In genomic region chr16:68283840-68284595, GRCh38 we compare ENCODE assay signal across 8 cellular contexts. TPM values are rescaled to one million over a fixed set of nuclear protein-coding genes. Genes with fewer than 3 reads are reported as not detected.
A peak's percentile ranks its signal among the peaks of the same experiment; 100 is the strongest.
DNase-seq lines count a peak whose midpoint lies in the region; ATAC-seq, FAIRE-seq and TF ChIP-seq lines count a peak whose summit lies in the region.

No MANE protein-coding gene starts in this region.

- peaks cover 2% of the 10 kb centered on the region for H3K36me3 Mint-ChIP-seq in progenitor cell of endocrine pancreas (ENCODE audit: insufficient read depth)

- H3K27me3 ChIP-seq in HepG2 (ENCODE audit: control insufficient read depth in 1 of 2, insufficient read depth in 2 of 2, low read length in 2 of 2) (no peaks in the 10 kb centered on the region), right lobe of liver (no peaks in the 10 kb centered on the region)

- H3K4me1 ChIP-seq in HepG2 (ENCODE audit: insufficient read depth, low read length) (peaks cover 76% of the 10 kb centered on the region), right lobe of liver (peaks cover 0 to 4% (median 0%) of the 10 kb centered on the region in 4 donors), OCI-LY7 (ENCODE audit: insufficient read depth, low read length, poor library complexity, severe bottlenecking) (peaks cover 99% of the 10 kb centered on the region)

- TF ChIP-seq POLR2A in HepG2 (IDR thresholded peaks at IDR 0.05; ENCODE audit: insufficient read depth in 1 of 2, low read depth in 2 of 2, low read length in 2 of 2) (no peak), right lobe of liver (IDR thresholded peaks at IDR 0.05) (no peak)

- no peak overlapping the region for H3K9ac ChIP-seq in HepG2 (ENCODE audit: insufficient read depth, low read depth, low read length)

- POLR2A ChIA-PET in HepG2 (lab: Yijun Ruan, JAX) (interaction anchor here (0.9 to 4.3 kb wide), 7 partner anchors 8 to 47 kb away, joined by 3 to 22 read pairs (median 5); partner anchors contain the start of genes ESRP2, PRMT7, SLC7A6 and SLC7A6OS), OCI-LY7 (lab: Charles Lee) (interaction anchor here (0.6 to 2.2 kb wide), 12 partner anchors 8 to 1107 kb away, joined by 3 to 13 read pairs (median 4); partner anchors contain the start of genes PRMT7, SLC7A6 and SLC7A6OS)

- CTCF ChIA-PET in HepG2 (lab: Yijun Ruan, JAX; ENCODE audit: low intra/inter-chr PET ratio, low total read pairs) (no interaction called here), OCI-LY7 (lab: Charles Lee; ENCODE audit: unreplicated experiment) (interaction anchor here (0.6 to 2.1 kb wide), 6 partner anchors 11 to 208 kb away, joined by 3 to 10 read pairs (median 5); partner anchors contain the start of gene SLC7A6)

- H3K9me3 ChIP-seq in HepG2 (ENCODE audit: low read length) (no peaks in the 10 kb centered on the region), right lobe of liver (no peaks in the 10 kb centered on the region), OCI-LY7 (ENCODE audit: low read length) (no peaks in the 10 kb centered on the region)

- ATAC-seq in HepG2: no peak
- ATAC-seq in right lobe of liver: no peak
- ATAC-seq in left cardiac atrium: peak; percentile 30 to 58
- no peak for ATAC-seq in GM21723 (IDR thresholded peaks at IDR 0.05; ENCODE audit: unreplicated experiment)

- intact Hi-C loops in HepG2 (cut with micrococcal nuclease; ENCODE audit: unreplicated experiment): no loop called here
- intact Hi-C loops in right lobe of liver (cut with DNase I): no loop called here
- intact Hi-C loops in OCI-LY7 (cut with micrococcal nuclease; ENCODE audit: unreplicated experiment): no loop called here
- intact Hi-C loops in left cardiac atrium (cut with DNase I): no loop called here

- no peak overlapping the region for H3K4me3 Mint-ChIP-seq in progenitor cell of endocrine pancreas (ENCODE audit: low read depth)

- peaks cover 16 to 54% of the 10 kb centered on the region in 2 experiments for H3K36me3 ChIP-seq in HepG2 (replicated peaks in 1 of 2; ENCODE audit: control insufficient read depth in 1 of 2, insufficient read depth in 2 of 2, low read length in 2 of 2)
- no peaks in the 10 kb centered on the region for H3K36me3 ChIP-seq in right lobe of liver
- H3K36me3 ChIP-seq in OCI-LY7 (ENCODE audit: insufficient read depth, low read length): peaks cover 63% of the 10 kb centered on the region

- DNase-seq in HepG2 (ENCODE audit: low spot score) (no peak), right lobe of liver (no peak), OCI-LY7 (ENCODE audit: low spot score) (peak; percentile 65), left cardiac atrium (no peak), globus pallidus (ENCODE audit: low spot score) (no peak), progenitor cell of endocrine pancreas (ENCODE audit: low spot score, unreplicated experiment) (no peak), kidney glomerular epithelial cell (lab: John Stamatoyannopoulos, UW) (no peak)

- no peak for TF ChIP-seq EP300 in HepG2 (IDR thresholded peaks at IDR 0.05; ENCODE audit: low read depth in 2 of 2, low read length in 2 of 2)
- TF ChIP-seq EP300 in HepG2 (CRISPR knock-in tag; IDR thresholded peaks at IDR 0.05; ENCODE audit: borderline replicate concordance): no peak

- no peaks in the 10 kb centered on the region for H3K27me3 Mint-ChIP-seq in progenitor cell of endocrine pancreas

- TF ChIP-seq RAD21 in HepG2 (CRISPR knock-in tag; IDR thresholded peaks at IDR 0.05): no peak

- H3K4me3 ChIP-seq in HepG2 (replicated peaks in 1 of 3; ENCODE audit: insufficient read depth in 1 of 3, low read depth in 2 of 3, low read length in 3 of 3) (no peak overlapping the region), right lobe of liver (no peak overlapping the region), OCI-LY7 (ENCODE audit: low read depth, low read length, poor library complexity, severe bottlenecking) (peak overlapping the region; percentile 58)

- H3K79me2 ChIP-seq in HepG2 (ENCODE audit: insufficient read depth, low read length) (peaks cover 46% of the 10 kb centered on the region), OCI-LY7 (ENCODE audit: insufficient read depth, low read depth, low read length) (peaks cover 59% of the 10 kb centered on the region)

- H3K4me2 ChIP-seq in HepG2 (ENCODE audit: low read depth, low read length) (no peak overlapping the region), OCI-LY7 (ENCODE audit: low read length) (peak overlapping the region; percentile 91)

- BruUV-seq in HepG2 (replicated peaks; lab: Mats Ljungman, UMichigan) (no TSS peak), OCI-LY7 (replicated peaks; lab: Mats Ljungman, UMichigan) (TSS peak; percentile 9)

- peaks cover 2% of the 10 kb centered on the region for H3K4me1 Mint-ChIP-seq in progenitor cell of endocrine pancreas (ENCODE audit: low read depth)

- H3K9me3 Mint-ChIP-seq in progenitor cell of endocrine pancreas (ENCODE audit: low read depth): no peaks in the 10 kb centered on the region

- H4K20me1 ChIP-seq in HepG2 (ENCODE audit: insufficient read depth, low read length) (no peaks in the 10 kb centered on the region), OCI-LY7 (ENCODE audit: insufficient read depth, low read length) (no peaks in the 10 kb centered on the region)

- no peak for FAIRE-seq in HepG2 (lab: Jason Lieb, UNC)

- H2AFZ ChIP-seq in HepG2 (ENCODE audit: low read length): no peak overlapping the region
- H2AFZ ChIP-seq in OCI-LY7 (ENCODE audit: low read length): no peak overlapping the region

- in situ Hi-C loops in HepG2 (cut with HindIII; ENCODE audit: extremely low pct_ligation_motif_present, low pct_unique_long_range_greater_than_20kb): no loop called here

- H3K27ac ChIP-seq in HepG2 (ENCODE audit: extremely low read length, insufficient read depth, low read length) (peak overlapping the region; percentile 3), right lobe of liver (peak overlapping the region in 1 of 3 donors; percentile 16), OCI-LY7 (ENCODE audit: low read depth, low read length, poor library complexity, severe bottlenecking) (peak overlapping the region; percentile 97)

- no peak for TF ChIP-seq CTCF in HepG2 (CRISPR knock-in tag; IDR thresholded peaks at IDR 0.05)
- no peak for TF ChIP-seq CTCF in right lobe of liver (IDR thresholded peaks at IDR 0.05)
- TF ChIP-seq CTCF in OCI-LY7 (conservative IDR thresholded peaks at IDR 0.05; ENCODE audit: low read length): no peak
- TF ChIP-seq CTCF in progenitor cell of endocrine pancreas (IDR thresholded peaks at IDR 0.05; ENCODE audit: unreplicated experiment): no peak

- H3K9me2 ChIP-seq in OCI-LY7 (ENCODE audit: insufficient read depth, low read length): no peaks in the 10 kb centered on the region

- WGBS in HepG2 (ENCODE audit: low lambda C conversion rate): 88% methylated on average over 9 of the region's 9 CpGs
- 48% methylated on average over 5 of the region's 9 CpGs for WGBS in right lobe of liver (ENCODE audit: insufficient coverage, low coverage, low lambda C conversion rate, missing lambda C conversion rate)

- H3K27ac Mint-ChIP-seq in progenitor cell of endocrine pancreas: no peak overlapping the region

RNA-seq across cellular contexts. Expression of gene SLC7A6, which starts 19.7 kb away (rescaled TPM):
- total RNA-seq in HepG2 (2016; rRNA removed; fragmentation: Illumina TruSeq; extraction: Trizol) (25.4 and 35.8 TPM in 2 replicates), right lobe of liver (1 to 10 TPM; 1.6 to 9.6 (median 4.5) TPM), OCI-LY7 (2022) (79.5 and 98.8 TPM in 2 replicates), left cardiac atrium (10 to 100 TPM; 33.0 to 51.6 TPM), progenitor cell of endocrine pancreas (11.3 and 11.6 TPM in 2 replicates)
- total RNA-seq in HepG2 (2016; cell fraction: cytosol; rRNA removed; fragmentation: Illumina TruSeq; extraction: Trizol; ENCODE audit: low read depth): 116 and 121 TPM in 2 replicates
- total RNA-seq in HepG2 (2016; cell fraction: insoluble cytoplasmic fraction; rRNA removed; fragmentation: Illumina TruSeq; extraction: Trizol): 25.1 and 35.3 TPM in 2 replicates
- total RNA-seq in HepG2 (2016; cell fraction: membrane; rRNA removed; fragmentation: Illumina TruSeq; extraction: Trizol): 38.4 and 41.5 TPM in 2 replicates
- total RNA-seq in HepG2 (2016; cell fraction: nucleus; rRNA removed; fragmentation: Illumina TruSeq; extraction: Trizol): 53.5 and 62.4 TPM in 2 replicates
- 67.4 and 70.8 TPM in 2 replicates for polyA plus RNA-seq in HepG2 (2011; rRNA removed)
- polyA plus RNA-seq in HepG2 (2011; cell fraction: cytosol; rRNA removed): 38.1 and 42.5 TPM in 2 replicates
- polyA plus RNA-seq in HepG2 (2011; cell fraction: nucleus; rRNA removed): 195 and 234 TPM in 2 replicates
- polyA plus RNA-seq in HepG2 (2012): 29.8 and 35.6 TPM in 2 replicates
- 4.5 and 5.9 TPM in 2 replicates for polyA plus RNA-seq in HepG2 (2016; cell fraction: cytosol; fragmentation: Illumina TruSeq; extraction: Trizol; ENCODE audit: low read depth)
- 17.5 and 18.7 TPM in 2 replicates for polyA plus RNA-seq in HepG2 (2016; cell fraction: insoluble cytoplasmic fraction; fragmentation: Illumina TruSeq; extraction: Trizol; ENCODE audit: low read depth)
- 8.7 and 9.5 TPM in 2 replicates for polyA plus RNA-seq in HepG2 (2016; cell fraction: membrane; fragmentation: Illumina TruSeq; extraction: Trizol; ENCODE audit: low read depth)
- 86.8 and 104 TPM in 2 replicates for polyA plus RNA-seq in HepG2 (2016; cell fraction: nucleus; fragmentation: Illumina TruSeq; extraction: Trizol; ENCODE audit: insufficient read depth, low read depth)
- polyA minus RNA-seq in HepG2 (2011; rRNA and poly(A)+ RNA removed; ENCODE audit: low replicate concordance): 346 and 374 TPM in 2 replicates
- 39.3 and 39.6 TPM in 2 replicates for polyA minus RNA-seq in HepG2 (2011; cell fraction: cytosol; rRNA and poly(A)+ RNA removed)
- 114 and 135 TPM in 2 replicates for polyA minus RNA-seq in HepG2 (2011; cell fraction: nucleus; rRNA and poly(A)+ RNA removed)
- total RNA-seq in OCI-LY7 (2014; rRNA removed; shearing (Covaris generic)): 50.9 and 53.1 TPM in 2 replicates

RNA-seq across cellular contexts. Expression of gene SLC7A6OS, which starts 26.7 kb away (rescaled TPM):
- total RNA-seq in HepG2 (2016; rRNA removed; fragmentation: Illumina TruSeq; extraction: Trizol) (21.5 and 21.6 TPM in 2 replicates), right lobe of liver (1 to 10 TPM; 4.0 to 5.4 (median 4.8) TPM), OCI-LY7 (2022) (33.4 and 35.8 TPM in 2 replicates), left cardiac atrium (10 to 100 TPM; 10.2 to 10.7 TPM), progenitor cell of endocrine pancreas (23.9 and 25.9 TPM in 2 replicates)
- 4.2 and 5.7 TPM in 2 replicates for total RNA-seq in HepG2 (2016; cell fraction: cytosol; rRNA removed; fragmentation: Illumina TruSeq; extraction: Trizol; ENCODE audit: low read depth)
- total RNA-seq in HepG2 (2016; cell fraction: insoluble cytoplasmic fraction; rRNA removed; fragmentation: Illumina TruSeq; extraction: Trizol): 19.7 and 21.7 TPM in 2 replicates
- 8.6 and 9.1 TPM in 2 replicates for total RNA-seq in HepG2 (2016; cell fraction: membrane; rRNA removed; fragmentation: Illumina TruSeq; extraction: Trizol)
- 28.4 and 34.8 TPM in 2 replicates for total RNA-seq in HepG2 (2016; cell fraction: nucleus; rRNA removed; fragmentation: Illumina TruSeq; extraction: Trizol)
- polyA plus RNA-seq in HepG2 (2011; rRNA removed): 11.2 and 12.5 TPM in 2 replicates
- polyA plus RNA-seq in HepG2 (2011; cell fraction: cytosol; rRNA removed): 6.1 and 9.0 TPM in 2 replicates
- polyA plus RNA-seq in HepG2 (2011; cell fraction: nucleus; rRNA removed): 22.2 and 25.4 TPM in 2 replicates
- polyA plus RNA-seq in HepG2 (2012): 12.1 and 13.5 TPM in 2 replicates
- 2.2 and 2.4 TPM in 2 replicates for polyA plus RNA-seq in HepG2 (2016; cell fraction: cytosol; fragmentation: Illumina TruSeq; extraction: Trizol; ENCODE audit: low read depth)
- polyA plus RNA-seq in HepG2 (2016; cell fraction: insoluble cytoplasmic fraction; fragmentation: Illumina TruSeq; extraction: Trizol; ENCODE audit: low read depth): 19.5 and 20.3 TPM in 2 replicates
- 4.3 and 4.5 TPM in 2 replicates for polyA plus RNA-seq in HepG2 (2016; cell fraction: membrane; fragmentation: Illumina TruSeq; extraction: Trizol; ENCODE audit: low read depth)
- 37.7 and 42.1 TPM in 2 replicates for polyA plus RNA-seq in HepG2 (2016; cell fraction: nucleus; fragmentation: Illumina TruSeq; extraction: Trizol; ENCODE audit: insufficient read depth, low read depth)
- polyA minus RNA-seq in HepG2 (2011; rRNA and poly(A)+ RNA removed; ENCODE audit: low replicate concordance): 8.8 and 15.1 TPM in 2 replicates
- polyA minus RNA-seq in HepG2 (2011; cell fraction: cytosol; rRNA and poly(A)+ RNA removed): 4.7 and 4.9 TPM in 2 replicates
- 26.7 and 28.5 TPM in 2 replicates for polyA minus RNA-seq in HepG2 (2011; cell fraction: nucleus; rRNA and poly(A)+ RNA removed)
- total RNA-seq in OCI-LY7 (2014; rRNA removed; shearing (Covaris generic)): 28.6 and 35.2 TPM in 2 replicates

RNA-seq across cellular contexts. Expression of gene PRMT7, which starts 26.8 kb away (rescaled TPM):
- 46.7 and 55.0 TPM in 2 replicates for total RNA-seq in HepG2 (2016; rRNA removed; fragmentation: Illumina TruSeq; extraction: Trizol)
- 9.5 and 12.3 TPM in 2 replicates for total RNA-seq in HepG2 (2016; cell fraction: cytosol; rRNA removed; fragmentation: Illumina TruSeq; extraction: Trizol; ENCODE audit: low read depth)
- total RNA-seq in HepG2 (2016; cell fraction: insoluble cytoplasmic fraction; rRNA removed; fragmentation: Illumina TruSeq; extraction: Trizol): 45.8 and 52.4 TPM in 2 replicates
- 18.9 and 20.2 TPM in 2 replicates for total RNA-seq in HepG2 (2016; cell fraction: membrane; rRNA removed; fragmentation: Illumina TruSeq; extraction: Trizol)
- total RNA-seq in HepG2 (2016; cell fraction: nucleus; rRNA removed; fragmentation: Illumina TruSeq; extraction: Trizol): 51.3 and 66.0 TPM in 2 replicates
- polyA plus RNA-seq in HepG2 (2011; rRNA removed): 47.5 and 53.5 TPM in 2 replicates
- polyA plus RNA-seq in HepG2 (2011; cell fraction: cytosol; rRNA removed): 35.5 and 39.1 TPM in 2 replicates
- 268 and 334 TPM in 2 replicates for polyA plus RNA-seq in HepG2 (2011; cell fraction: nucleus; rRNA removed)
- polyA plus RNA-seq in HepG2 (2012): 28.1 and 39.6 TPM in 2 replicates
- 4.3 and 4.6 TPM in 2 replicates for polyA plus RNA-seq in HepG2 (2016; cell fraction: cytosol; fragmentation: Illumina TruSeq; extraction: Trizol; ENCODE audit: low read depth)
- polyA plus RNA-seq in HepG2 (2016; cell fraction: insoluble cytoplasmic fraction; fragmentation: Illumina TruSeq; extraction: Trizol; ENCODE audit: low read depth): 36.4 and 39.2 TPM in 2 replicates
- polyA plus RNA-seq in HepG2 (2016; cell fraction: membrane; fragmentation: Illumina TruSeq; extraction: Trizol; ENCODE audit: low read depth): 6.8 and 7.1 TPM in 2 replicates
- polyA plus RNA-seq in HepG2 (2016; cell fraction: nucleus; fragmentation: Illumina TruSeq; extraction: Trizol; ENCODE audit: insufficient read depth, low read depth): 109 and 112 TPM in 2 replicates
- 105 and 173 TPM in 2 replicates for polyA minus RNA-seq in HepG2 (2011; rRNA and poly(A)+ RNA removed; ENCODE audit: low replicate concordance)
- polyA minus RNA-seq in HepG2 (2011; cell fraction: cytosol; rRNA and poly(A)+ RNA removed): 15.1 and 21.0 TPM in 2 replicates
- polyA minus RNA-seq in HepG2 (2011; cell fraction: nucleus; rRNA and poly(A)+ RNA removed): 89.8 and 99.8 TPM in 2 replicates
- total RNA-seq in right lobe of liver: 10 to 100 TPM; 13.1 to 28.3 (median 21.1) TPM
- 75.3 and 85.1 TPM in 2 replicates for total RNA-seq in OCI-LY7 (2014; rRNA removed; shearing (Covaris generic))
- 80.4 and 85.5 TPM in 2 replicates for total RNA-seq in OCI-LY7 (2022)
- total RNA-seq in left cardiac atrium: 10 to 100 TPM; 24.3 to 24.9 TPM
- total RNA-seq in progenitor cell of endocrine pancreas: 60.0 and 70.5 TPM in 2 replicates

RNA-seq across cellular contexts. Expression of gene PLA2G15, which starts 38.8 kb away (rescaled TPM):
- 9.9 and 14.4 TPM in 2 replicates for total RNA-seq in HepG2 (2016; rRNA removed; fragmentation: Illumina TruSeq; extraction: Trizol)
- total RNA-seq in HepG2 (2016; cell fraction: cytosol; rRNA removed; fragmentation: Illumina TruSeq; extraction: Trizol; ENCODE audit: low read depth): 1.6 and 1.9 TPM in 2 replicates
- 8.0 and 15.5 TPM in 2 replicates for total RNA-seq in HepG2 (2016; cell fraction: insoluble cytoplasmic fraction; rRNA removed; fragmentation: Illumina TruSeq; extraction: Trizol)
- 4.8 and 5.1 TPM in 2 replicates for total RNA-seq in HepG2 (2016; cell fraction: membrane; rRNA removed; fragmentation: Illumina TruSeq; extraction: Trizol)
- total RNA-seq in HepG2 (2016; cell fraction: nucleus; rRNA removed; fragmentation: Illumina TruSeq; extraction: Trizol): 16.6 and 20.9 TPM in 2 replicates
- 23.7 and 30.2 TPM in 2 replicates for polyA plus RNA-seq in HepG2 (2011; rRNA removed)
- polyA plus RNA-seq in HepG2 (2011; cell fraction: cytosol; rRNA removed): 18.0 and 24.3 TPM in 2 replicates
- polyA plus RNA-seq in HepG2 (2011; cell fraction: nucleus; rRNA removed): 25.8 and 28.3 TPM in 2 replicates
- polyA plus RNA-seq in HepG2 (2012): 14.5 and 15.3 TPM in 2 replicates
- 1.2 and 1.8 TPM in 2 replicates for polyA plus RNA-seq in HepG2 (2016; cell fraction: cytosol; fragmentation: Illumina TruSeq; extraction: Trizol; ENCODE audit: low read depth)
- polyA plus RNA-seq in HepG2 (2016; cell fraction: insoluble cytoplasmic fraction; fragmentation: Illumina TruSeq; extraction: Trizol; ENCODE audit: low read depth): 8.4 and 8.8 TPM in 2 replicates
- 2.6 and 3.5 TPM in 2 replicates for polyA plus RNA-seq in HepG2 (2016; cell fraction: membrane; fragmentation: Illumina TruSeq; extraction: Trizol; ENCODE audit: low read depth)
- polyA plus RNA-seq in HepG2 (2016; cell fraction: nucleus; fragmentation: Illumina TruSeq; extraction: Trizol; ENCODE audit: insufficient read depth, low read depth): 29.5 and 29.9 TPM in 2 replicates
- polyA minus RNA-seq in HepG2 (2011; rRNA and poly(A)+ RNA removed; ENCODE audit: low replicate concordance): 18.7 and 48.3 TPM in 2 replicates
- polyA minus RNA-seq in HepG2 (2011; cell fraction: cytosol; rRNA and poly(A)+ RNA removed): 13.9 and 15.8 TPM in 2 replicates
- 5.9 and 8.5 TPM in 2 replicates for polyA minus RNA-seq in HepG2 (2011; cell fraction: nucleus; rRNA and poly(A)+ RNA removed)
- total RNA-seq in right lobe of liver: 10 to 100 TPM in 5 of 6 experiments, 1 to 10 TPM in 1; 9.7 to 21.2 (median 13.7) TPM
- 38.9 and 46.2 TPM in 2 replicates for total RNA-seq in OCI-LY7 (2014; rRNA removed; shearing (Covaris generic))
- total RNA-seq in OCI-LY7 (2022): 27.5 and 36.8 TPM in 2 replicates
- total RNA-seq in left cardiac atrium: 10 to 100 TPM; 20.5 to 27.4 TPM
- total RNA-seq in progenitor cell of endocrine pancreas: 18.8 and 20.9 TPM in 2 replicates

RNA-seq across cellular contexts. Expression of gene ESRP2, which starts 48.1 kb away (rescaled TPM):
- total RNA-seq in HepG2 (2016; rRNA removed; fragmentation: Illumina TruSeq; extraction: Trizol) (17.1 and 21.1 TPM in 2 replicates), right lobe of liver (100 to 1,000 TPM in 1 of 6 experiments, 10 to 100 TPM in 5; 44.8 to 102 (median 57.9) TPM), OCI-LY7 (2022) (not detected in 2 replicates), left cardiac atrium (under 1 TPM; 0.32 to 0.42 TPM), progenitor cell of endocrine pancreas (82.3 and 88.6 TPM in 2 replicates)
- 6.8 and 7.6 TPM in 2 replicates for total RNA-seq in HepG2 (2016; cell fraction: cytosol; rRNA removed; fragmentation: Illumina TruSeq; extraction: Trizol; ENCODE audit: low read depth)
- total RNA-seq in HepG2 (2016; cell fraction: insoluble cytoplasmic fraction; rRNA removed; fragmentation: Illumina TruSeq; extraction: Trizol): 14.0 and 20.2 TPM in 2 replicates
- total RNA-seq in HepG2 (2016; cell fraction: membrane; rRNA removed; fragmentation: Illumina TruSeq; extraction: Trizol): 8.4 and 9.8 TPM in 2 replicates
- 30.8 and 33.0 TPM in 2 replicates for total RNA-seq in HepG2 (2016; cell fraction: nucleus; rRNA removed; fragmentation: Illumina TruSeq; extraction: Trizol)
- polyA plus RNA-seq in HepG2 (2011; rRNA removed): 32.4 and 36.3 TPM in 2 replicates
- polyA plus RNA-seq in HepG2 (2011; cell fraction: cytosol; rRNA removed): 15.3 and 21.4 TPM in 2 replicates
- 149 and 178 TPM in 2 replicates for polyA plus RNA-seq in HepG2 (2011; cell fraction: nucleus; rRNA removed)
- polyA plus RNA-seq in HepG2 (2012): 22.9 and 25.0 TPM in 2 replicates
- polyA plus RNA-seq in HepG2 (2016; cell fraction: cytosol; fragmentation: Illumina TruSeq; extraction: Trizol; ENCODE audit: low read depth): 1.9 and 2.0 TPM in 2 replicates
- polyA plus RNA-seq in HepG2 (2016; cell fraction: insoluble cytoplasmic fraction; fragmentation: Illumina TruSeq; extraction: Trizol; ENCODE audit: low read depth): 20.9 and 25.3 TPM in 2 replicates
- 6.3 and 6.7 TPM in 2 replicates for polyA plus RNA-seq in HepG2 (2016; cell fraction: membrane; fragmentation: Illumina TruSeq; extraction: Trizol; ENCODE audit: low read depth)
- 75.9 and 77.2 TPM in 2 replicates for polyA plus RNA-seq in HepG2 (2016; cell fraction: nucleus; fragmentation: Illumina TruSeq; extraction: Trizol; ENCODE audit: insufficient read depth, low read depth)
- 91.8 and 102 TPM in 2 replicates for polyA minus RNA-seq in HepG2 (2011; rRNA and poly(A)+ RNA removed; ENCODE audit: low replicate concordance)
- 22.4 and 22.8 TPM in 2 replicates for polyA minus RNA-seq in HepG2 (2011; cell fraction: cytosol; rRNA and poly(A)+ RNA removed)
- polyA minus RNA-seq in HepG2 (2011; cell fraction: nucleus; rRNA and poly(A)+ RNA removed): 79.8 and 79.9 TPM in 2 replicates
- 0.08 TPM in 1 of 2 replicates, not detected in the other for total RNA-seq in OCI-LY7 (2014; rRNA removed; shearing (Covaris generic))

Comparison
In these comparisons a context has a peak if more than half of its experiments do, and no peak if none do; other contexts are left out.
1. ATAC-seq: peak in left cardiac atrium (2 of 2); none in HepG2 (single experiment), right lobe of liver (0 of 4) and GM21723 (single experiment).